Comparison of ENCODE assay signal across 2 cellular contexts in the genomic region with DNA sequence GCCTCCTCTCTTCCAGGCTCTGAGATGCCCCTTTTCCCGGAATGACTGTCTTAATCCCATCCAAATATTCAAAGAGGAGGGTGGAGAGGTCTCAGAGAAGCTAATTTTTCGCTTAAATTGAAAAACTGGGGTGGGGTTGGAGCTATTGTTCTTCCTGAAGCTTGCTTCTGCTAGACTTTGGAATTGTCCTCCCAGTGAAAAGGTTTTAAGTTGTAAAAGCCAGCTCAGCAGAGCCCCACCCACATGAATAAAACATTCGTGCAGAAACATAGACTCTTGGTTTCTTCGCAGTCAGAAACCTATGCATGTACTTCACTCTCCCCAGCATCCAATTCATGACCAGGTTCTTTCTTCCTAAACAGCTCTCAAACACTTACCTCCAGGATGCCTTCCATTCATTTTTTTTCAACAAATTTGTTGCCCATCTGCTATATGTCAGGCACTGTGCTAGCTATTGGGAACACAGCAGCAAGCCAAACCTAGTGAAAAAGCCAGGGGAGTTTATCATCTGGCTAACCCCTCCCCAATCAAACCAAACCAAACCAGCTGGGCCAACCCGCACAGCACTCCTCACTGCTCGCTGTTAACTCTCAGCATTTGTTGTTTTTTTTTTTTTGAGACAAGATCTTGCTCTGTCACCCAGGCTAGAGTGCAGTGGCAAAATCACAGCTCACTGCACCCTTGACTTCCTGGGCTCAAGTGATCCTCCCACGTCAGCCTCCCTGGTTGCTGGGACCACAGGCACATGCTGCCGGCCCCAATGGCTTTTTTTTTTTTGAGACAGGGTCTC.
TF ChIP-seq lines count a peak whose summit lies in the region.

No MANE protein-coding gene starts in this region.

TF ChIP-seq in GM23338, 12 proteins besides CTCF, POLR2A, EP300 and RAD21 (continues in another document):
- TF ChIP-seq ZNF331 (CRISPR knock-in tag; IDR thresholded peaks at IDR 0.05; ENCODE audit: low read depth) (no peak), EZH2 (IDR thresholded peaks at IDR 0.05; ENCODE audit: low read depth, unreplicated experiment) (no peak), NANOG (IDR thresholded peaks at IDR 0.05; ENCODE audit: borderline replicate concordance) (no peak), POLR2AphosphoS5 (IDR thresholded peaks at IDR 0.05; ENCODE audit: low read depth) (no peak), ZNF114 (CRISPR knock-in tag; IDR thresholded peaks at IDR 0.05) (no peak), JUNB (IDR thresholded peaks at IDR 0.05; ENCODE audit: unreplicated experiment) (no peak), EZH2phosphoT487 (IDR thresholded peaks at IDR 0.05; ENCODE audit: unreplicated experiment) (no peak), CREB1 (CRISPR knock-in tag; IDR thresholded peaks at IDR 0.05; ENCODE audit: low read depth) (no peak), ZNF462 (CRISPR knock-in tag; IDR thresholded peaks at IDR 0.05) (no peak), STAT1 (IDR thresholded peaks at IDR 0.05; ENCODE audit: unreplicated experiment) (no peak)
- TF ChIP-seq, protein P1, sequence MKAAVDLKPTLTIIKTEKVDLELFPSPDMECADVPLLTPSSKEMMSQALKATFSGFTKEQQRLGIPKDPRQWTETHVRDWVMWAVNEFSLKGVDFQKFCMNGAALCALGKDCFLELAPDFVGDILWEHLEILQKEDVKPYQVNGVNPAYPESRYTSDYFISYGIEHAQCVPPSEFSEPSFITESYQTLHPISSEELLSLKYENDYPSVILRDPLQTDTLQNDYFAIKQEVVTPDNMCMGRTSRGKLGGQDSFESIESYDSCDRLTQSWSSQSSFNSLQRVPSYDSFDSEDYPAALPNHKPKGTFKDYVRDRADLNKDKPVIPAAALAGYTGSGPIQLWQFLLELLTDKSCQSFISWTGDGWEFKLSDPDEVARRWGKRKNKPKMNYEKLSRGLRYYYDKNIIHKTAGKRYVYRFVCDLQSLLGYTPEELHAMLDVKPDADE (IDR thresholded peaks at IDR 0.05) = no peak

TF ChIP-seq in HepG2, 621 proteins besides CTCF, POLR2A, EP300 and RAD21 (continues in another document):
- TF ChIP-seq HNF4A (CRISPR knock-in tag; IDR thresholded peaks at IDR 0.05) = 0 out of 2 replicates have a peak, but pooled peaks have one; percentile 8
- TF ChIP-seq, protein P2, sequence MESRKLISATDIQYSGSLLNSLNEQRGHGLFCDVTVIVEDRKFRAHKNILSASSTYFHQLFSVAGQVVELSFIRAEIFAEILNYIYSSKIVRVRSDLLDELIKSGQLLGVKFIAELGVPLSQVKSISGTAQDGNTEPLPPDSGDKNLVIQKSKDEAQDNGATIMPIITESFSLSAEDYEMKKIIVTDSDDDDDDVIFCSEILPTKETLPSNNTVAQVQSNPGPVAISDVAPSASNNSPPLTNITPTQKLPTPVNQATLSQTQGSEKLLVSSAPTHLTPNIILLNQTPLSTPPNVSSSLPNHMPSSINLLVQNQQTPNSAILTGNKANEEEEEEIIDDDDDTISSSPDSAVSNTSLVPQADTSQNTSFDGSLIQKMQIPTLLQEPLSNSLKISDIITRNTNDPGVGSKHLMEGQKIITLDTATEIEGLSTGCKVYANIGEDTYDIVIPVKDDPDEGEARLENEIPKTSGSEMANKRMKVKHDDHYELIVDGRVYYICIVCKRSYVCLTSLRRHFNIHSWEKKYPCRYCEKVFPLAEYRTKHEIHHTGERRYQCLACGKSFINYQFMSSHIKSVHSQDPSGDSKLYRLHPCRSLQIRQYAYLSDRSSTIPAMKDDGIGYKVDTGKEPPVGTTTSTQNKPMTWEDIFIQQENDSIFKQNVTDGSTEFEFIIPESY (CRISPR knock-in tag; IDR thresholded peaks at IDR 0.05) = no peak
- no peak for TF ChIP-seq NFIC (IDR thresholded peaks at IDR 0.05; ENCODE audit: low read length)
- TF ChIP-seq ZNF740 (CRISPR knock-in tag; IDR thresholded peaks at IDR 0.05) = no peak
- TF ChIP-seq DRAP1 (CRISPR knock-in tag; IDR thresholded peaks at IDR 0.05) = 0 out of 2 replicates have a peak, but pooled peaks have one; percentile 5
- TF ChIP-seq, protein P3, sequence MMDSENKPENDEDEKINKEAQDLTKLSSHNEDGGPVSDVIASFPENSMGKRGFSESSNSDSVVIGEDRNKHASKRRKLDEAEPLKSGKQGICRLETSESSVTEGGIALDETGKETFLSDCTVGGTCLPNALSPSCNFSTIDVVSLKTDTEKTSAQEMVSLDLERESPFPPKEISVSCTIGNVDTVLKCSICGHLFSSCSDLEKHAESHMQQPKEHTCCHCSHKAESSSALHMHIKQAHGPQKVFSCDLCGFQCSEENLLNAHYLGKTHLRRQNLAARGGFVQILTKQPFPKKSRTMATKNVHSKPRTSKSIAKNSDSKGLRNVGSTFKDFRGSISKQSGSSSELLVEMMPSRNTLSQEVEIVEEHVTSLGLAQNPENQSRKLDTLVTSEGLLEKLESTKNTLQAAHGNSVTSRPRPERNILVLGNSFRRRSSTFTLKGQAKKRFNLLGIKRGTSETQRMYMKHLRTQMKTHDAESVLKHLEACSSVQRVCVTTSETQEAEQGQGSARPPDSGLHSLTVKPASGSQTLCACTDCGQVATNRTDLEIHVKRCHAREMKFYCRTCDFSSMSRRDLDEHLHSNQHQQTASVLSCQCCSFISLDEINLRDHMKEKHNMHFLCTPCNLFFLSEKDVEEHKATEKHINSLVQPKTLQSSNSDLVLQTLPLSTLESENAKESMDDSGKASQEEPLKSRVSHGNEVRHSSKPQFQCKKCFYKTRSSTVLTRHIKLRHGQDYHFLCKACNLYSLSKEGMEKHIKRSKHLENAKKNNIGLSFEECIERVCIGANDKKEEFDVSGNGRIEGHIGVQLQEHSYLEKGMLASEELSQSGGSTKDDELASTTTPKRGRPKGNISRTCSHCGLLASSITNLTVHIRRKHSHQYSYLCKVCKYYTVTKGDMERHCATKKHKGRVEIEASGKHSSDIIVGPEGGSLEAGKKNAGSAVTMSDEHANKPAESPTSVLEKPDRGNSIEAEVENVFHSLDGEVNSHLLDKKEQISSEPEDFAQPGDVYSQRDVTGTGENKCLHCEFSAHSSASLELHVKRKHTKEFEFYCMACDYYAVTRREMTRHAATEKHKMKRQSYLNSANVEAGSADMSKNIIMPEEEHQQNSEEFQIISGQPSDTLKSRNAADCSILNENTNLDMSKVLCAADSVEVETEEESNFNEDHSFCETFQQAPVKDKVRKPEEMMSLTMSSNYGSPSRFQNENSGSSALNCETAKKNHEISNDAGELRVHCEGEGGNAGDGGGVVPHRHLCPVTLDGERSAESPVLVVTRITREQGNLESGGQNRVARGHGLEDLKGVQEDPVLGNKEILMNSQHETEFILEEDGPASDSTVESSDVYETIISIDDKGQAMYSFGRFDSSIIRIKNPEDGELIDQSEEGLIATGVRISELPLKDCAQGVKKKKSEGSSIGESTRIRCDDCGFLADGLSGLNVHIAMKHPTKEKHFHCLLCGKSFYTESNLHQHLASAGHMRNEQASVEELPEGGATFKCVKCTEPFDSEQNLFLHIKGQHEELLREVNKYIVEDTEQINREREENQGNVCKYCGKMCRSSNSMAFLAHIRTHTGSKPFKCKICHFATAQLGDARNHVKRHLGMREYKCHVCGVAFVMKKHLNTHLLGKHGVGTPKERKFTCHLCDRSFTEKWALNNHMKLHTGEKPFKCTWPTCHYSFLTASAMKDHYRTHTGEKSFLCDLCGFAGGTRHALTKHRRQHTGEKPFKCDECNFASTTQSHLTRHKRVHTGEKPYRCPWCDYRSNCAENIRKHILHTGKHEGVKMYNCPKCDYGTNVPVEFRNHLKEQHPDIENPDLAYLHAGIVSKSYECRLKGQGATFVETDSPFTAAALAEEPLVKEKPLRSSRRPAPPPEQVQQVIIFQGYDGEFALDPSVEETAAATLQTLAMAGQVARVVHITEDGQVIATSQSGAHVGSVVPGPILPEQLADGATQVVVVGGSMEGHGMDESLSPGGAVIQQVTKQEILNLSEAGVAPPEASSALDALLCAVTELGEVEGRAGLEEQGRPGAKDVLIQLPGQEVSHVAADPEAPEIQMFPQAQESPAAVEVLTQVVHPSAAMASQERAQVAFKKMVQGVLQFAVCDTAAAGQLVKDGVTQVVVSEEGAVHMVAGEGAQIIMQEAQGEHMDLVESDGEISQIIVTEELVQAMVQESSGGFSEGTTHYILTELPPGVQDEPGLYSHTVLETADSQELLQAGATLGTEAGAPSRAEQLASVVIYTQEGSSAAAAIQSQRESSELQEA (CRISPR knock-in tag; IDR thresholded peaks at IDR 0.05; ENCODE audit: not compliant biosample characterization) = no peak
- TF ChIP-seq NFKB2 (CRISPR knock-in tag; IDR thresholded peaks at IDR 0.05; ENCODE audit: borderline replicate concordance) = no peak
- TF ChIP-seq GATAD2A (CRISPR knock-in tag; IDR thresholded peaks at IDR 0.05) = 0 out of 2 replicates have a peak, but pooled peaks have one; percentile 18
- peak; percentile 41; the same call in 1 of the 2 replicates for TF ChIP-seq KMT2A (CRISPR knock-in tag; IDR thresholded peaks at IDR 0.05)
- 0 out of 2 replicates have a peak, but pooled peaks have one; percentile 26 for TF ChIP-seq ZNF501 (CRISPR knock-in tag; IDR thresholded peaks at IDR 0.05)
- TF ChIP-seq, protein P4, sequence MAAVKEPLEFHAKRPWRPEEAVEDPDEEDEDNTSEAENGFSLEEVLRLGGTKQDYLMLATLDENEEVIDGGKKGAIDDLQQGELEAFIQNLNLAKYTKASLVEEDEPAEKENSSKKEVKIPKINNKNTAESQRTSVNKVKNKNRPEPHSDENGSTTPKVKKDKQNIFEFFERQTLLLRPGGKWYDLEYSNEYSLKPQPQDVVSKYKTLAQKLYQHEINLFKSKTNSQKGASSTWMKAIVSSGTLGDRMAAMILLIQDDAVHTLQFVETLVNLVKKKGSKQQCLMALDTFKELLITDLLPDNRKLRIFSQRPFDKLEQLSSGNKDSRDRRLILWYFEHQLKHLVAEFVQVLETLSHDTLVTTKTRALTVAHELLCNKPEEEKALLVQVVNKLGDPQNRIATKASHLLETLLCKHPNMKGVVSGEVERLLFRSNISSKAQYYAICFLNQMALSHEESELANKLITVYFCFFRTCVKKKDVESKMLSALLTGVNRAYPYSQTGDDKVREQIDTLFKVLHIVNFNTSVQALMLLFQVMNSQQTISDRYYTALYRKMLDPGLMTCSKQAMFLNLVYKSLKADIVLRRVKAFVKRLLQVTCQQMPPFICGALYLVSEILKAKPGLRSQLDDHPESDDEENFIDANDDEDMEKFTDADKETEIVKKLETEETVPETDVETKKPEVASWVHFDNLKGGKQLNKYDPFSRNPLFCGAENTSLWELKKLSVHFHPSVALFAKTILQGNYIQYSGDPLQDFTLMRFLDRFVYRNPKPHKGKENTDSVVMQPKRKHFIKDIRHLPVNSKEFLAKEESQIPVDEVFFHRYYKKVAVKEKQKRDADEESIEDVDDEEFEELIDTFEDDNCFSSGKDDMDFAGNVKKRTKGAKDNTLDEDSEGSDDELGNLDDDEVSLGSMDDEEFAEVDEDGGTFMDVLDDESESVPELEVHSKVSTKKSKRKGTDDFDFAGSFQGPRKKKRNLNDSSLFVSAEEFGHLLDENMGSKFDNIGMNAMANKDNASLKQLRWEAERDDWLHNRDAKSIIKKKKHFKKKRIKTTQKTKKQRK (IDR thresholded peaks at IDR 0.05; ENCODE audit: low read length) = no peak
- TF ChIP-seq PHF21A (CRISPR knock-in tag; IDR thresholded peaks at IDR 0.05) = 0 out of 2 replicates have a peak, but pooled peaks have one; percentile 37
- no peak for TF ChIP-seq NPAS2 (CRISPR knock-in tag; IDR thresholded peaks at IDR 0.05; ENCODE audit: borderline replicate concordance)
- TF ChIP-seq, protein P5, sequence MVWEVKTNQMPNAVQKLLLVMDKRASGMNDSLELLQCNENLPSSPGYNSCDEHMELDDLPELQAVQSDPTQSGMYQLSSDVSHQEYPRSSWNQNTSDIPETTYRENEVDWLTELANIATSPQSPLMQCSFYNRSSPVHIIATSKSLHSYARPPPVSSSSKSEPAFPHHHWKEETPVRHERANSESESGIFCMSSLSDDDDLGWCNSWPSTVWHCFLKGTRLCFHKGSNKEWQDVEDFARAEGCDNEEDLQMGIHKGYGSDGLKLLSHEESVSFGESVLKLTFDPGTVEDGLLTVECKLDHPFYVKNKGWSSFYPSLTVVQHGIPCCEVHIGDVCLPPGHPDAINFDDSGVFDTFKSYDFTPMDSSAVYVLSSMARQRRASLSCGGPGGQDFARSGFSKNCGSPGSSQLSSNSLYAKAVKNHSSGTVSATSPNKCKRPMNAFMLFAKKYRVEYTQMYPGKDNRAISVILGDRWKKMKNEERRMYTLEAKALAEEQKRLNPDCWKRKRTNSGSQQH (CRISPR knock-in tag; IDR thresholded peaks at IDR 0.05; ENCODE audit: low read depth) = peak; percentile 12; the same call in 1 of the 2 replicates
- TF ChIP-seq GPBP1L1 (CRISPR knock-in tag; IDR thresholded peaks at IDR 0.05) = no peak
- TF ChIP-seq ZNF569 (CRISPR knock-in tag; IDR thresholded peaks at IDR 0.05; ENCODE audit: borderline replicate concordance) = no peak
- TF ChIP-seq ZNF44 (CRISPR knock-in tag; IDR thresholded peaks at IDR 0.05) = no peak
- 0 out of 2 replicates have a peak, but pooled peaks have one; percentile 0 for TF ChIP-seq ZNF574 (CRISPR knock-in tag; IDR thresholded peaks at IDR 0.05)
- TF ChIP-seq KMT2B (CRISPR knock-in tag; IDR thresholded peaks at IDR 0.05) = 0 out of 2 replicates have a peak, but pooled peaks have one; percentile 7
